ENCODE assay signal across 7 cellular contexts in genomic region chr5:113364466-113364865, GRCh38.
"Had no signal": no experiment of that assay in that cellular context is flagged by ENCODE, and none has a peak within 500 bp of the region (broad histone marks: within the 10 kb centered on the region; RNA-seq: fewer than 3 reads in every experiment).

No MANE protein-coding gene starts in this region.

- H3K4me3 ChIP-seq: K562 had no signal

- DNase-seq: IMR-90, Karpas-422, KBM-7, KG1 had no signal

- H3K9ac ChIP-seq: KMS-11 had no signal

- H3K27ac ChIP-seq: HL-60, KMS-11 had no signal

- H3K4me2 ChIP-seq: KMS-11 had no signal
